ENCODE assay signal across 28 cellular contexts in the genomic region with DNA sequence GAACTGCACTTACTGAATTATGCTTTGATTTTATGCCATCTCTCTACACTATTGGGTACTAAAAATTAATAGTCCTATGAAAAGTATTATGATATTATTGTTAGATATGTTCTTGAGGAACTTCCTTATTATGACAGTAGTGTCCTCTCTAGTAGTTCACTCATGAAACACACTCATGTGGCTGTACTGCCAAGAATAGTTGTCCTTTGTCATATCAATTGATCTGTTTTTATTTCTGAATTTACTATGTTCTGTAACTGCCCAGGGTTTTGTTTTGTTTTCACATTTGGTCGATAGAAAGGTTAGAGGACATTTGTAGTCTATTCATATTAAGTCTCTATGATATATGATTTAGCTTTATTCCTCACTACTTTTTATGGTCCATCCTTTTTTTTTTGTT.
"Had no signal": no experiment of that assay in that cellular context is flagged by ENCODE, and none has a peak within 500 bp of the region (broad histone marks: within the 10 kb centered on the region; RNA-seq: fewer than 3 reads in every experiment).

No MANE protein-coding gene starts in this region.

- H3K4me1 ChIP-seq: colonic mucosa, esophagus muscularis mucosa, esophagus squamous epithelium, foreskin keratinocyte, gastrocnemius medialis, gastroesophageal sphincter, heart left ventricle, heart right ventricle had no signal

- DNase-seq: colonic mucosa; cortex of kidney; dermis blood vessel endothelial cell; dorsolateral prefrontal cortex; effector CD4-positive, alpha-beta T cell; effector CD8-positive, alpha-beta T cell; effector memory CD4-positive, alpha-beta T cell; effector memory CD8-positive, alpha-beta T cell; endodermal cell; erythroblast; esophagus squamous epithelium; foreskin fibroblast; foreskin keratinocyte; foreskin melanocyte; gastrocnemius medialis; glutamatergic neuron; head of caudate nucleus; heart left ventricle; heart right ventricle had no signal

- H3K27me3 ChIP-seq: colonic mucosa, dorsolateral prefrontal cortex, esophagus muscularis mucosa, esophagus squamous epithelium, foreskin keratinocyte, gastrocnemius medialis, gastroesophageal sphincter, heart left ventricle, heart right ventricle had no signal

- H3K36me3 ChIP-seq: colonic mucosa, esophagus muscularis mucosa, esophagus squamous epithelium, gastrocnemius medialis, gastroesophageal sphincter, heart left ventricle, heart right ventricle had no signal

- H3K4me3 ChIP-seq: colonic mucosa, coronary artery, dorsolateral prefrontal cortex, esophagus muscularis mucosa, esophagus squamous epithelium, gastrocnemius medialis, gastroesophageal sphincter, heart left ventricle, heart right ventricle had no signal

- FAIRE-seq: colon, endometrium, endothelial cell of umbilical vein, frontal cortex had no signal

- H3K9me3 ChIP-seq: colonic mucosa, esophagus muscularis mucosa, esophagus squamous epithelium, gastrocnemius medialis, gastroesophageal sphincter had no signal

- H3K27ac ChIP-seq: colonic mucosa, coronary artery, dorsolateral prefrontal cortex, epithelial cell of prostate, esophagus muscularis mucosa, esophagus squamous epithelium, foreskin keratinocyte, gastrocnemius medialis, gastroesophageal sphincter, heart left ventricle, heart right ventricle had no signal

- ATAC-seq: effector memory CD8-positive, alpha-beta T cell; esophagus mucosa; foreskin keratinocyte; gastrocnemius medialis; gastroesophageal sphincter; heart left ventricle; heart right ventricle had no signal
